Comparison of ENCODE assay signal across 20 cellular contexts in the genomic region with DNA sequence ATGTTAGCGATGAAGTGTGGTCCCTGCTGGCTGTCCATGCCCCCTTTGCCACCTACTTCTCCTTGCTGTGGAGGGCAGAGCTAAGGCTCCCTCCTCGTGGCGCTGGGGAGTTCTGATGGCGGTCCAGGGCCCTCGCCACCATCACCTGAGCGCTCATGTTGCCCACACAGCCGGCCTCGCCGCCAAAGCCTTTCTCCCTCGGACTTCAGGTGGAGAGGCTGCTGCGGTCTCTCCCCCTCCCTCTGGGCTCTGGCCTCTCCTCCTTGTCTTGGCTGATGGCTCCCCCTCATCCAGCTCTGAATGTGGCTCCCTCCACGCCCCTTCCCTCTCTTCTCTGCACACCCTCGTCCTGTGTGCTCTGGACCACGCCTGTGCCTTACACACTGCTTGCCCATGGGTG. TPM values are rescaled to one million over a fixed set of nuclear protein-coding genes. Genes with fewer than 3 reads are reported as not detected.
DNase-seq lines count a peak whose midpoint lies in the region; ATAC-seq and TF ChIP-seq lines count a peak whose summit lies in the region.
"Had no signal": no experiment of that assay in that cellular context is flagged by ENCODE, and none has a peak within 500 bp of the region (broad histone marks: within the 10 kb centered on the region; RNA-seq: fewer than 3 reads in every experiment).

No MANE protein-coding gene starts in this region.

- BruUV-seq in Calu3 (replicated peaks; lab: Mats Ljungman, UMichigan), result no TSS peak

- H3K27me3 ChIP-seq in DND-41 (ENCODE audit: insufficient read depth, low read length, poor library complexity) (no peaks in the 10 kb centered on the region), sigmoid colon (no peaks in the 10 kb centered on the region)
- H3K27me3 ChIP-seq: gastrocnemius medialis had no signal

- H3K4me1 Mint-ChIP-seq in Calu3 (ENCODE audit: low read depth, unreplicated experiment), result peaks cover 16% of the 10 kb centered on the region

- H3K27ac Mint-ChIP-seq in Calu3 (ENCODE audit: unreplicated experiment), result no peak overlapping the region
- H3K27ac Mint-ChIP-seq: activated T-helper 2 cell treated with anti-CD3 and anti-CD28 coated beads, Interferon-gamma antibody, Interleukin-2, Interleukin-4, amounts not matched to agents 10 μg/mL and 5 μg/mL and 100 μg/mL, durations not matched to agents 14 hours and 24 hours and 36 hours had no signal

- peaks cover 21% of the 10 kb centered on the region for H3K27me3 Mint-ChIP-seq in Calu3 (ENCODE audit: unreplicated experiment)
- H3K27me3 Mint-ChIP-seq: stimulated activated naive CD8-positive, alpha-beta T cell treated with anti-CD3 and anti-CD28 coated beads, Interleukin-15, amount 100 ng/mL, for 72 hours had no signal

- peak overlapping the region; percentile 36; the same call in 1 of the 2 replicates for H3K27ac ChIP-seq in DND-41 (ENCODE audit: low read length)
- no peak overlapping the region for H3K27ac ChIP-seq in sigmoid colon
- H3K27ac ChIP-seq: gastrocnemius medialis had no signal

- no peak overlapping the region for H3K4me3 ChIP-seq in DND-41 (ENCODE audit: low read depth in 1 of 2, low read length in 2 of 2)
- H3K4me3 ChIP-seq in sigmoid colon, result no peak overlapping the region
- H3K4me3 ChIP-seq: gastrocnemius medialis had no signal

- WGBS in sigmoid colon, 2 donors, result 91 to 96% methylated on average over 14 of the region's 14 CpGs

- H3K79me2 ChIP-seq in DND-41 (ENCODE audit: insufficient read depth, low read length), result no peaks in the 10 kb centered on the region

- no peak overlapping the region for H3K4me2 ChIP-seq in DND-41 (ENCODE audit: insufficient read depth, low read length)

- H2AFZ ChIP-seq in DND-41 (ENCODE audit: low read depth, low read length), result no peak overlapping the region

- H3K9me3 ChIP-seq in DND-41 (ENCODE audit: insufficient read depth, low read length, severe bottlenecking), result no peaks in the 10 kb centered on the region
- H3K9me3 ChIP-seq in sigmoid colon, result no peaks in the 10 kb centered on the region
- H3K9me3 ChIP-seq: gastrocnemius medialis had no signal

- no peak for TF ChIP-seq CTCF in DND-41 (IDR thresholded peaks at IDR 0.05; ENCODE audit: borderline replicate concordance, extremely low read depth, low read length, poor library complexity, severe bottlenecking)
- no peak for TF ChIP-seq CTCF in sigmoid colon (IDR thresholded peaks at IDR 0.05)
- no peak for TF ChIP-seq CTCF in Calu3 (IDR thresholded peaks at IDR 0.05; ENCODE audit: unreplicated experiment)

- intact Hi-C loops in sigmoid colon (cut with DNase I) (no loop called here), Calu3 (cut with micrococcal nuclease; ENCODE audit: unreplicated experiment) (no loop called here)

- H3K36me3 Mint-ChIP-seq in Calu3 (ENCODE audit: insufficient read depth, unreplicated experiment), result no peaks in the 10 kb centered on the region

- H3K9me3 Mint-ChIP-seq in Calu3 (ENCODE audit: low read depth, unreplicated experiment), result no peaks in the 10 kb centered on the region
- H3K9me3 Mint-ChIP-seq: activated T-helper 2 cell treated with anti-CD3 and anti-CD28 coated beads, Interferon-gamma antibody, Interleukin-2, Interleukin-4, amounts not matched to agents 10 μg/mL and 5 μg/mL and 100 μg/mL, durations not matched to agents 14 hours and 24 hours and 36 hours; stimulated activated naive CD8-positive, alpha-beta T cell treated with anti-CD3 and anti-CD28 coated beads, Interleukin-15, amount 100 ng/mL, for 72 hours had no signal

- H4K20me1 ChIP-seq in DND-41 (ENCODE audit: insufficient read depth, low read length), result no peaks in the 10 kb centered on the region

- CTCF ChIA-PET in Calu3 (lab: Charles Lee), result no interaction called here

- no peak overlapping the region for H3K9ac ChIP-seq in DND-41 (ENCODE audit: low read depth, low read length)

- TF ChIP-seq POLR2A in sigmoid colon (IDR thresholded peaks at IDR 0.05), result no peak

- H3K36me3 ChIP-seq in DND-41 (ENCODE audit: insufficient read depth, low read length) (no peaks in the 10 kb centered on the region), sigmoid colon (no peaks in the 10 kb centered on the region)
- H3K36me3 ChIP-seq: gastrocnemius medialis had no signal

- H3K4me1 ChIP-seq in DND-41 (ENCODE audit: insufficient read depth, low read length), result peaks cover 21% of the 10 kb centered on the region
- H3K4me1 ChIP-seq in sigmoid colon, result peaks cover 0 to 20% (median 3%) of the 10 kb centered on the region in 4 donors
- H3K4me1 ChIP-seq: gastrocnemius medialis had no signal

- no peak for TF ChIP-seq EP300 in sigmoid colon (IDR thresholded peaks at IDR 0.05)

- no peak overlapping the region for H3K4me3 Mint-ChIP-seq in Calu3 (ENCODE audit: low read depth, unreplicated experiment)
- H3K4me3 Mint-ChIP-seq: stimulated activated naive CD8-positive, alpha-beta T cell treated with anti-CD3 and anti-CD28 coated beads, Interleukin-15, amount 100 ng/mL, for 72 hours had no signal

- ATAC-seq in DND-41 (ENCODE audit: insufficient read depth, low read depth) (no peak), left lobe of liver (no peak), HG03354 (IDR thresholded peaks at IDR 0.05; ENCODE audit: poor library complexity, severe bottlenecking, unreplicated experiment) (no peak)
- ATAC-seq: gastrocnemius medialis; left colon; stimulated activated naive CD8-positive, alpha-beta T cell treated with anti-CD3 and anti-CD28 coated beads, Interleukin-15, amount 100 ng/mL, for 72 hours had no signal

- peak; percentile 43 for DNase-seq in activated CD8-positive, alpha-beta memory T cell treated with anti-CD3 and anti-CD28 coated beads for 24 hours
- no peak for DNase-seq in activated CD8-positive, alpha-beta memory T cell treated with anti-CD3 and anti-CD28 coated beads, Interleukin-2, amount 50 U/mL, for 4 hours
- DNase-seq in DND-41, result no peak
- DNase-seq in left lobe of liver (ENCODE audit: low spot score), result peak; percentile 36
- peak; percentile 58 for DNase-seq in sigmoid colon
- no peak for DNase-seq in stimulated activated CD4-positive, alpha-beta T cell treated with anti-CD3 and anti-CD28 coated beads, Interleukin-4, amount 100 ng/mL, for 24 hours
- no peak for DNase-seq in Calu3
- DNase-seq: activated CD4-positive, alpha-beta T cell treated with anti-CD3 and anti-CD28 coated beads, Interleukin-2, amount 50 U/mL, for 1 hour; cortex of kidney; erythroblast; gastrocnemius medialis; Karpas-422; left colon; NCI-H1092 treated with DMSO at 0.1 percent for 48 hours; NCI-H2107; NCI-H526; OCI-M1; stimulated activated naive CD8-positive, alpha-beta T cell treated with anti-CD3 and anti-CD28 coated beads, Interleukin-15, amount 100 ng/mL, for 72 hours had no signal

RNA-seq across cellular contexts. Expression of gene LPCAT1, which starts 14.5 kb away (rescaled TPM):
- total RNA-seq in left lobe of liver (8.9 TPM), sigmoid colon (10 to 100 TPM; 20.6 to 24.3 (median 22.3) TPM), Calu3 (2022) (42.3 and 43.8 TPM in 2 replicates)
- polyA plus RNA-seq in sigmoid colon, result 10 to 100 TPM in 1 of 3 donors, 1 to 10 TPM in 2; 4.2 to 35.1 (median 7.8) TPM

Comparison
In these comparisons a context has a peak if more than half of its experiments do, and no peak if none do; other contexts are left out.
1. DNase-seq: peak in activated CD8-positive, alpha-beta memory T cell treated with anti-CD3 and anti-CD28 coated beads for 24 hours (single experiment), left lobe of liver (single experiment) and sigmoid colon (single experiment); none in activated CD8-positive, alpha-beta memory T cell treated with anti-CD3 and anti-CD28 coated beads, Interleukin-2, amount 50 U/mL, for 4 hours (single experiment), DND-41 (single experiment), stimulated activated CD4-positive, alpha-beta T cell treated with anti-CD3 and anti-CD28 coated beads, Interleukin-4, amount 100 ng/mL, for 24 hours (single experiment) and Calu3 (single experiment).